In the genomic region with DNA sequence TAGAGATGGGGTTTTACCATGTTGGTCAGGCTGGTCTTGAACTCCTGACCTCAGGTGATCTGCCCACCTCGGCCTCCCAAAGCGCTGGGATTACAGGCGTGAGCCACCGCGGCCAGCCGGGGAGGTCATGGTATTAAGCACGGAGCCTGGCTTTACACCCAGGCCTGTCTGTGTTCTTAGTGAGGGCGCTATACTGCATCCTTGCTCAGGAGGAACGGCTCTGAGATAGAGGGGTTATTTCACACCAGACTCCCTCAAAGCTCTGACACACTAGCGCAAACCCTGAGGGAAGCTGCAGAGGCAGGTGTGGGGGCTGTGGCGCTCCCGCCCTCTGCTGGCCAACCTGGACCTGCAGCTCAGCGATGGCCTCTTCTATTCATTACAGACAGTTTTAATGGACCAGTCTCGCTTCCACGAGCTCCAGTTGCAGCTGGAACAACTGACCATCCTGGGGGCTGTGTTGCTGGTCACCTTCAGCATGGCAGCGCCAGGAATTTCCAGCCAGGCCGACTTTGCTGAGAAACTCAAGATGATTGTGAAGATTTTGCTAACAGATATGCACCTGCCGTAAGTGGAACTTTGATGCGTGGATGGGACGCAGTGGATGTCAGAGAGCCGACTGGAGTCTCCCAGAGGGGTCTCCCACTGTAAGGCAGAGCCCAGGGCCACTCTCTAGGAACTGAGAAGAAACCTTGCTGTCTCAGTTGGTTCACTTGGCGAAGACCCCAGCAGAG, we compare ENCODE assay signal across 8 cellular contexts. TPM values are rescaled to one million over a fixed set of nuclear protein-coding genes. Genes with fewer than 3 reads are reported as not detected.
DNase-seq lines count a peak whose midpoint lies in the region; ATAC-seq and TF ChIP-seq lines count a peak whose summit lies in the region.

No MANE protein-coding gene starts in this region.

- H3K4me3 ChIP-seq in GM12875 (ENCODE audit: low read depth, low read length) (no peak overlapping the region), lung (no peak overlapping the region)

- WGBS in lung, 2 donors, result 70% methylated on average over 22 of the region's 22 CpGs

- H3K9me3 ChIP-seq in lung (ENCODE audit: control insufficient read depth in 2 of 2, insufficient read depth in 1 of 2, low read length in 1 of 2), result no peaks in the 10 kb centered on the region

- ATAC-seq in HG03045 (IDR thresholded peaks at IDR 0.05; ENCODE audit: unreplicated experiment) (peak; percentile 46), lung (ENCODE audit: insufficient read depth, low FRiP score) (peak; percentile 74), HG03025 (IDR thresholded peaks at IDR 0.05; ENCODE audit: low FRiP score, unreplicated experiment) (no peak)

- no peaks in the 10 kb centered on the region for H3K27me3 ChIP-seq in lung (ENCODE audit: control insufficient read depth, insufficient read depth)

- H3K4me1 ChIP-seq in lung (ENCODE audit: control insufficient read depth in 2 of 2, insufficient read depth in 2 of 2, low read length in 2 of 2), result no peaks in the 10 kb centered on the region

- H3K36me3 ChIP-seq in lung (ENCODE audit: control insufficient read depth in 2 of 2, insufficient read depth in 2 of 2, low read length in 2 of 2), result peaks cover 6 to 38% of the 10 kb centered on the region in 2 donors

- DNase-seq in NCI-H526 (lab: John Stamatoyannopoulos, UW), result peak; percentile 78 to 95
- DNase-seq in activated CD4-positive, alpha-beta T cell treated with anti-CD3 and anti-CD28 coated beads, Interleukin-2, amount 50 U/mL, for 48 hours, result peak; percentile 74 to 80
- DNase-seq in dermis microvascular lymphatic vessel endothelial cell (ENCODE audit: low read depth in 2 of 2), result peak; percentile 45 to 70
- DNase-seq in lung (ENCODE audit: low spot score), result peak; percentile 67
- peak; percentile 55 for DNase-seq in stimulated activated CD8-positive, alpha-beta memory T cell treated with anti-CD3 and anti-CD28 coated beads, Interleukin-12 subunit alpha, Interleukin-12 subunit beta, amount 100 ng/mL, for 4 hours (ENCODE audit: low read depth)

- TF ChIP-seq CTCF in GM12875 (IDR thresholded peaks at IDR 0.05; ENCODE audit: borderline replicate concordance, insufficient read depth, low read depth, low read length) (peak; percentile 95), lung (IDR thresholded peaks at IDR 0.05; ENCODE audit: control extremely low read depth, extremely low read depth) (peak; percentile 72)

- H3K27ac ChIP-seq in lung (ENCODE audit: low read depth in 1 of 2, low read length in 1 of 2), result no peak overlapping the region

RNA-seq across cellular contexts. Expression of gene TCP11L1, which starts 26.2 kb away (rescaled TPM):
- total RNA-seq in dermis microvascular lymphatic vessel endothelial cell (9.0 and 9.1 TPM in 2 replicates), lung (10 to 100 TPM; 11.5 to 19.8 TPM)
- polyA plus RNA-seq in lung, result 1 to 10 TPM; 3.1 to 5.5 TPM

RNA-seq across cellular contexts. Expression of gene DEPDC7, which starts 49.9 kb away (rescaled TPM):
- total RNA-seq in dermis microvascular lymphatic vessel endothelial cell (under 0.01 and 0.13 TPM in 2 replicates), lung (1 to 10 TPM in 1 of 2 donors, under 1 TPM in 1; 0.77 to 6.1 TPM)
- 1 to 10 TPM in 1 of 2 donors, under 1 TPM in 1; 0.45 to 1.1 TPM for polyA plus RNA-seq in lung
